In the genomic region with DNA sequence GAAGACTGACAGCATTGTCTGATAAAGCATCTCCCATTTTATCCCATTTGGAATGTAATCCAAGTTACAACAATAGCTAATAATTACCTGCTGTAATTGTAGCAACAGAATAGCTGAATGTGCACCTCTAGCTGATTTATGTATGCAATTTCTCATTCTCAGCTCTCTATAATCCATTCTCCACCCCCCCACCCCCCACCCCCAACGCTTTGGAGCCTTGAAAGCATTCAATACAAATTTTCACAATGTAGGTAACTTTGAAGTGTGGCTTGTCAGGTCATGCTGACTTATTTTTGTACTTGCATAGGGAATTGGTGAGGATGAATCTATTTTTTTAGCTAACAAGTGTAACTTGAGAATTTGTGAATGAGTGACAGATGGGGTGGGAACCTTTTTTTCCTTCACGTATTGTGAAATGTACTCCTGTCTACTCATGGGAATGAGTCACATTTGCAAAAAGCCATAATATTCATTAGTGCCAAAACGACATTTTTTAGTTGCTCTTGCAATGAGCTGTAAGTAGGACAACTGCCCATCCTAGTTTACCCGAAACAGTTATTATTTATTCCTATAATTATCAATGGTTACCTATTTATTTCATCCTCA, we compare ENCODE assay signal across 15 cellular contexts.
A peak's percentile ranks its signal among the peaks of the same experiment; 100 is the strongest.
DNase-seq lines count a peak whose midpoint lies in the region; ATAC-seq and TF ChIP-seq lines count a peak whose summit lies in the region.
"Had no signal": no experiment of that assay in that cellular context is flagged by ENCODE, and none has a peak within 500 bp of the region (broad histone marks: within the 10 kb centered on the region; RNA-seq: fewer than 3 reads in every experiment).

No MANE protein-coding gene starts in this region.

- H3K4me1 ChIP-seq in duodenal mucosa (ENCODE audit: control insufficient read depth in 1 of 2, insufficient read depth in 2 of 2, low read length in 2 of 2) (peaks cover 0 to 8% of the 10 kb centered on the region in 2 donors), parathyroid adenoma (peaks cover 27% of the 10 kb centered on the region)
- H3K4me1 ChIP-seq: upper lobe of right lung had no signal

- peaks cover 38% of the 10 kb centered on the region for H3K79me2 ChIP-seq in parathyroid adenoma

- no peak overlapping the region for H3K27ac ChIP-seq in duodenal mucosa (ENCODE audit: low read depth, low read length)
- peak overlapping the region; percentile 73 for H3K27ac ChIP-seq in parathyroid adenoma
- H3K27ac ChIP-seq: neutrophil, upper lobe of right lung had no signal

- no peak overlapping the region for H2AFZ ChIP-seq in parathyroid adenoma

- peak; percentile 73 for DNase-seq in ELR (ENCODE audit: low read depth)
- peak; percentile 48 for DNase-seq in NCI-H2171 (lab: John Stamatoyannopoulos, UW)
- DNase-seq in activated effector memory CD4-positive, alpha-beta T cell treated with Interleukin-2 at 50 U/mL for 16 hours = no peak
- no peak for DNase-seq in SIG-M5 (lab: John Stamatoyannopoulos, UW)
- DNase-seq: activated CD4-positive, CD25-positive, alpha-beta regulatory T cell treated with anti-CD3 and anti-CD28 coated beads, Interleukin-2, amount 50 U/mL, for 72 hours; activated gamma-delta T cell; DMS79 treated with DMSO at 0.1 percent for 48 hours; MV-4-11; RPMI8226; upper lobe of right lung had no signal

- no peak for TF ChIP-seq CTCF in parathyroid adenoma (IDR thresholded peaks at IDR 0.05)

- H3K9ac ChIP-seq in duodenal mucosa (ENCODE audit: low read depth in 1 of 2, low read length in 2 of 2) (no peak overlapping the region), parathyroid adenoma (no peak overlapping the region)

- no peak overlapping the region for H3K4me2 ChIP-seq in parathyroid adenoma (ENCODE audit: low read length)

- peak overlapping the region; percentile 57 to 69 for H3K4me3 ChIP-seq in duodenal mucosa (ENCODE audit: low read depth in 1 of 2, low read length in 2 of 2)
- H3K4me3 ChIP-seq in parathyroid adenoma (ENCODE audit: low read depth, low read length) = no peak overlapping the region
- H3K4me3 ChIP-seq: upper lobe of right lung had no signal

- no peak for ATAC-seq in GM19035 (IDR thresholded peaks at IDR 0.05; ENCODE audit: unreplicated experiment)
- no peak for ATAC-seq in HG02885 (IDR thresholded peaks at IDR 0.05; ENCODE audit: poor library complexity, unreplicated experiment)
- ATAC-seq: upper lobe of right lung had no signal

- H3K27me3 ChIP-seq in duodenal mucosa (ENCODE audit: control insufficient read depth in 1 of 2, insufficient read depth in 2 of 2, low read length in 2 of 2) (no peaks in the 10 kb centered on the region), parathyroid adenoma (ENCODE audit: control insufficient read depth, insufficient read depth, low read length) (no peaks in the 10 kb centered on the region)
- H3K27me3 ChIP-seq: upper lobe of right lung had no signal

- H3K9me3 ChIP-seq in duodenal mucosa (ENCODE audit: control insufficient read depth in 1 of 2, low read length in 2 of 2) (no peaks in the 10 kb centered on the region), parathyroid adenoma (ENCODE audit: control insufficient read depth, low read length) (no peaks in the 10 kb centered on the region)
- H3K9me3 ChIP-seq: neutrophil, upper lobe of right lung had no signal

- no peaks in the 10 kb centered on the region for H3K36me3 ChIP-seq in duodenal mucosa (ENCODE audit: control insufficient read depth in 1 of 2, insufficient read depth in 2 of 2, low read length in 2 of 2)
- no peaks in the 10 kb centered on the region for H3K36me3 ChIP-seq in parathyroid adenoma (ENCODE audit: control insufficient read depth, insufficient read depth, low read length)
- H3K36me3 ChIP-seq: neutrophil, upper lobe of right lung had no signal

Comparison
In these comparisons a context has a peak if more than half of its experiments do, and no peak if none do; other contexts are left out.
1. DNase-seq: peak in ELR (single experiment) and NCI-H2171 (single experiment); none in activated effector memory CD4-positive, alpha-beta T cell treated with Interleukin-2 at 50 U/mL for 16 hours (single experiment) and SIG-M5 (single experiment).